In genomic region chr10:120514035-120514620, GRCh38 we compare ENCODE assay signal across 9 cellular contexts. TPM values are rescaled to one million over a fixed set of nuclear protein-coding genes. Genes with fewer than 3 reads are reported as not detected.
DNase-seq lines count a peak whose midpoint lies in the region; ATAC-seq and TF ChIP-seq lines count a peak whose summit lies in the region.
"Had no signal": no experiment of that assay in that cellular context is flagged by ENCODE, and none has a peak within 500 bp of the region (broad histone marks: within the 10 kb centered on the region; RNA-seq: fewer than 3 reads in every experiment).

No MANE protein-coding gene starts in this region.

- POLR2A ChIA-PET in WTC11 (lab: Charles Lee): no interaction called here

- ATAC-seq in WTC11 (peak; percentile 90), lower lobe of right lung (no peak)

- CTCF ChIA-PET in Calu3 (lab: Charles Lee) (no interaction called here), WTC11 (lab: Charles Lee) (no interaction called here)

- DNase-seq in Calu3 (peak; percentile 12), WTC11 (ENCODE audit: low spot score) (peak; percentile 77), kidney glomerular epithelial cell (lab: John Stamatoyannopoulos, UW) (peak; percentile 68), NCI-H748 (lab: John Stamatoyannopoulos, UW; ENCODE audit: unreplicated experiment) (no peak), NCI-H510A (lab: John Stamatoyannopoulos, UW) (no peak), lower lobe of right lung (no peak), epidermal melanocyte (ENCODE audit: insufficient read length, low spot score) (no peak)

- no peak overlapping the region for H3K4me3 ChIP-seq in lower lobe of right lung

- TF ChIP-seq RAD21 in Ishikawa (IDR thresholded peaks at IDR 0.05; ENCODE audit: low read depth): no peak

- no peaks in the 10 kb centered on the region for H3K9me3 Mint-ChIP-seq in Calu3 (ENCODE audit: low read depth, unreplicated experiment)
- no peaks in the 10 kb centered on the region for H3K9me3 Mint-ChIP-seq in WTC11

- no peak overlapping the region for H3K27ac ChIP-seq in lower lobe of right lung
- H3K27ac ChIP-seq: HL-60 had no signal

- no peaks in the 10 kb centered on the region for H3K27me3 Mint-ChIP-seq in Calu3 (ENCODE audit: unreplicated experiment)
- H3K27me3 Mint-ChIP-seq in WTC11 (ENCODE audit: low read depth): peaks cover 12% of the 10 kb centered on the region; the same call in 1 of the 2 replicates

- TF ChIP-seq CTCF in Calu3 (IDR thresholded peaks at IDR 0.05; ENCODE audit: unreplicated experiment): no peak
- no peak for TF ChIP-seq CTCF in WTC11 (IDR thresholded peaks at IDR 0.05)
- no peak for TF ChIP-seq CTCF in lower lobe of right lung (IDR thresholded peaks at IDR 0.05)

- H3K27ac Mint-ChIP-seq in Calu3 (ENCODE audit: unreplicated experiment) (no peak overlapping the region), WTC11 (no peak overlapping the region)

- intact Hi-C loops in Calu3 (cut with micrococcal nuclease; ENCODE audit: unreplicated experiment): no loop called here
- intact Hi-C loops in lower lobe of right lung (cut with DNase I): no loop called here

- H3K27me3 ChIP-seq in lower lobe of right lung (ENCODE audit: low read depth): no peaks in the 10 kb centered on the region

- H3K4me3 Mint-ChIP-seq in Calu3 (ENCODE audit: low read depth, unreplicated experiment): no peak overlapping the region
- H3K4me3 Mint-ChIP-seq in WTC11: no peak overlapping the region

- no peak for TF ChIP-seq EP300 in Ishikawa (IDR thresholded peaks at IDR 0.05; ENCODE audit: borderline replicate concordance)

- BruUV-seq in Calu3 (replicated peaks; lab: Mats Ljungman, UMichigan): no TSS peak

- no peaks in the 10 kb centered on the region for H3K9me3 ChIP-seq in lower lobe of right lung

- H3K36me3 Mint-ChIP-seq in Calu3 (ENCODE audit: insufficient read depth, unreplicated experiment) (no peaks in the 10 kb centered on the region), WTC11 (no peaks in the 10 kb centered on the region)

- H3K4me1 Mint-ChIP-seq in Calu3 (ENCODE audit: low read depth, unreplicated experiment) (no peaks in the 10 kb centered on the region), WTC11 (no peaks in the 10 kb centered on the region)

- H3K36me3 ChIP-seq in lower lobe of right lung: no peaks in the 10 kb centered on the region

- H3K4me1 ChIP-seq in lower lobe of right lung: no peaks in the 10 kb centered on the region

TF ChIP-seq in Ishikawa, 13 proteins besides CTCF, POLR2A, EP300 and RAD21:
- TF ChIP-seq FOXM1 (IDR thresholded peaks at IDR 0.05; ENCODE audit: borderline replicate concordance, low read depth) (no peak), REST (IDR thresholded peaks at IDR 0.05; ENCODE audit: low read depth) (peak; percentile 96), CEBPB (IDR thresholded peaks at IDR 0.05) (no peak)

TF ChIP-seq in WTC11, 78 proteins besides CTCF, POLR2A, EP300 and RAD21 (continues in another document):
- TF ChIP-seq SOX15 (CRISPR knock-in tag; IDR thresholded peaks at IDR 0.05): no peak
- TF ChIP-seq FOXP1 (CRISPR knock-in tag; IDR thresholded peaks at IDR 0.05; ENCODE audit: borderline replicate concordance): 0 out of 2 replicates have a peak, but pooled peaks have one; percentile 41
- 0 out of 2 replicates have a peak, but pooled peaks have one; percentile 57 for TF ChIP-seq SMAD3 (CRISPR knock-in tag; IDR thresholded peaks at IDR 0.05; ENCODE audit: borderline replicate concordance)
- TF ChIP-seq FOXJ3 (CRISPR knock-in tag; IDR thresholded peaks at IDR 0.05; ENCODE audit: borderline replicate concordance): no peak
- peak; percentile 51; the same call in 1 of the 2 replicates for TF ChIP-seq ETV6 (CRISPR knock-in tag; IDR thresholded peaks at IDR 0.05)
- TF ChIP-seq CDX4 (CRISPR knock-in tag; IDR thresholded peaks at IDR 0.05; ENCODE audit: borderline replicate concordance): no peak
- peak; percentile 58; the same call in 1 of the 2 replicates for TF ChIP-seq ZNF232 (CRISPR knock-in tag; IDR thresholded peaks at IDR 0.05)
- TF ChIP-seq TEAD1 (CRISPR knock-in tag; IDR thresholded peaks at IDR 0.05): peak; percentile 51; the same call in 1 of the 2 replicates
- TF ChIP-seq FOXK1 (CRISPR knock-in tag; IDR thresholded peaks at IDR 0.05): peak; percentile 61; the same call in 1 of the 2 replicates
- peak; percentile 72; the same call in 1 of the 2 replicates for TF ChIP-seq JUN (CRISPR knock-in tag; IDR thresholded peaks at IDR 0.05)
- TF ChIP-seq PREB (CRISPR knock-in tag; IDR thresholded peaks at IDR 0.05; ENCODE audit: borderline replicate concordance): no peak
- no peak for TF ChIP-seq ZMAT4 (CRISPR knock-in tag; IDR thresholded peaks at IDR 0.05)
- peak; percentile 75; the same call in 1 of the 2 replicates for TF ChIP-seq TEAD4 (CRISPR knock-in tag; IDR thresholded peaks at IDR 0.05)
- TF ChIP-seq ZBTB43 (CRISPR knock-in tag; IDR thresholded peaks at IDR 0.05): 0 out of 2 replicates have a peak, but pooled peaks have one; percentile 30
- TF ChIP-seq ZNF219 (CRISPR knock-in tag; IDR thresholded peaks at IDR 0.05; ENCODE audit: borderline replicate concordance): 0 out of 2 replicates have a peak, but pooled peaks have one; percentile 57
- TF ChIP-seq USF1 (CRISPR knock-in tag; IDR thresholded peaks at IDR 0.05): peak; percentile 46; the same call in 1 of the 2 replicates
- 0 out of 2 replicates have a peak, but pooled peaks have one; percentile 38 for TF ChIP-seq SP1 (CRISPR knock-in tag; conservative IDR thresholded peaks at IDR 0.05)
- no peak for TF ChIP-seq RORB (CRISPR knock-in tag; IDR thresholded peaks at IDR 0.05)
- TF ChIP-seq JAZF1 (CRISPR knock-in tag; IDR thresholded peaks at IDR 0.05): no peak

RNA-seq across cellular contexts. Expression of gene PLPP4, which starts 57.1 kb away (rescaled TPM):
- total RNA-seq in Calu3 (2022): not detected in 2 replicates
- 0.15 TPM in 1 of 3 replicates, not detected in the others for total RNA-seq in WTC11 (2021)
- total RNA-seq in lower lobe of right lung: not detected

Comparison
In these comparisons a context has a peak if more than half of its experiments do, and no peak if none do; other contexts are left out.
1. DNase-seq: peak in Calu3 (single experiment), WTC11 (single experiment) and kidney glomerular epithelial cell (single experiment); none in NCI-H748 (single experiment), NCI-H510A (single experiment), lower lobe of right lung (single experiment) and epidermal melanocyte (single experiment).